1 cellular context compared by ENCODE assay signal in the genomic region with DNA sequence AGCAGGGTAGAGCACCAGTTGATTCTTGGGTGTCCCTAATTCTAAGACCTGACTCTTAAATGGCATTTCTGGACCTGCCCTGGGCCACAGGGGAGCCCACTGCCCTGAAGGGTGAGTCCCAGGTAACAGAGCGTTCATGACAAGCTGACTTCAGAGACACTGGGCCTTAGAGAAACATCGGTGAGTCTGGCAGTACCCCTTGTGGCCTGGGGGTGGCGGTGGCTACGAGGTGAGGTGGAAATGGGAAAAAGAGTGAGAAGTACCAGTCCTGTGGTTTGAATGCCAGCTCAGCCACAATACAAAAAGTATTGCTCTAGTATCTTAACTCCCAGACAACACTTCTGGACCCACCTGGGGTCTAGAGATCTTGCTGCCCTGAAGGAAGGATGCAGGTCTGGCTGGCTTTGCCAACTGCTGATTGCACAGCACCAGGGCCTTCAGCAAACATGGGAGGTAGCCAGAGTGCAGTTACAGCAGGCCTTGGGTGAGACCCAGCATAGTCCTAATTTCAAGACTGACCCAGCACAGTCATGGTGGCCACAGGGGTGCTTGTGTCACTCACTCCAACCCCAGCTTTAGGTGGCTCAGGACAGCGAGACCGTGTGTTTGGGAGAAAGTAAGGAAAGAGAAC.
A peak's percentile ranks its signal among the peaks of the same experiment; 100 is the strongest.
TF ChIP-seq lines count a peak whose summit lies in the region.

No MANE protein-coding gene starts in this region.

TF ChIP-seq in HepG2, 621 proteins besides CTCF, POLR2A, EP300 and RAD21 (continued from another document and continues in another):
- TF ChIP-seq, protein P1, sequence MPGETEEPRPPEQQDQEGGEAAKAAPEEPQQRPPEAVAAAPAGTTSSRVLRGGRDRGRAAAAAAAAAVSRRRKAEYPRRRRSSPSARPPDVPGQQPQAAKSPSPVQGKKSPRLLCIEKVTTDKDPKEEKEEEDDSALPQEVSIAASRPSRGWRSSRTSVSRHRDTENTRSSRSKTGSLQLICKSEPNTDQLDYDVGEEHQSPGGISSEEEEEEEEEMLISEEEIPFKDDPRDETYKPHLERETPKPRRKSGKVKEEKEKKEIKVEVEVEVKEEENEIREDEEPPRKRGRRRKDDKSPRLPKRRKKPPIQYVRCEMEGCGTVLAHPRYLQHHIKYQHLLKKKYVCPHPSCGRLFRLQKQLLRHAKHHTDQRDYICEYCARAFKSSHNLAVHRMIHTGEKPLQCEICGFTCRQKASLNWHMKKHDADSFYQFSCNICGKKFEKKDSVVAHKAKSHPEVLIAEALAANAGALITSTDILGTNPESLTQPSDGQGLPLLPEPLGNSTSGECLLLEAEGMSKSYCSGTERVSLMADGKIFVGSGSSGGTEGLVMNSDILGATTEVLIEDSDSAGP (CRISPR knock-in tag; IDR thresholded peaks at IDR 0.05; ENCODE audit: borderline replicate concordance), result no peak
- TF ChIP-seq MAF1 (CRISPR knock-in tag; IDR thresholded peaks at IDR 0.05; ENCODE audit: borderline replicate concordance), result no peak
- no peak for TF ChIP-seq SRSF9 (IDR thresholded peaks at IDR 0.05; ENCODE audit: borderline replicate concordance, insufficient read depth, low read depth, low read length, poor library complexity, severe bottlenecking)
- no peak for TF ChIP-seq CHCHD3 (CRISPR knock-in tag; IDR thresholded peaks at IDR 0.05)
- TF ChIP-seq, protein P2, sequence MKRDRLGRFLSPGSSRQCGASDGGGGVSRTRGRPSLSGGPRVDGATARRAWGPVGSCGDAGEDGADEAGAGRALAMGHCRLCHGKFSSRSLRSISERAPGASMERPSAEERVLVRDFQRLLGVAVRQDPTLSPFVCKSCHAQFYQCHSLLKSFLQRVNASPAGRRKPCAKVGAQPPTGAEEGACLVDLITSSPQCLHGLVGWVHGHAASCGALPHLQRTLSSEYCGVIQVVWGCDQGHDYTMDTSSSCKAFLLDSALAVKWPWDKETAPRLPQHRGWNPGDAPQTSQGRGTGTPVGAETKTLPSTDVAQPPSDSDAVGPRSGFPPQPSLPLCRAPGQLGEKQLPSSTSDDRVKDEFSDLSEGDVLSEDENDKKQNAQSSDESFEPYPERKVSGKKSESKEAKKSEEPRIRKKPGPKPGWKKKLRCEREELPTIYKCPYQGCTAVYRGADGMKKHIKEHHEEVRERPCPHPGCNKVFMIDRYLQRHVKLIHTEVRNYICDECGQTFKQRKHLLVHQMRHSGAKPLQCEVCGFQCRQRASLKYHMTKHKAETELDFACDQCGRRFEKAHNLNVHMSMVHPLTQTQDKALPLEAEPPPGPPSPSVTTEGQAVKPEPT (CRISPR knock-in tag; IDR thresholded peaks at IDR 0.05; ENCODE audit: low read depth), result no peak
- no peak for TF ChIP-seq KLF6 (CRISPR knock-in tag; IDR thresholded peaks at IDR 0.05)
- TF ChIP-seq ZBTB1 (CRISPR knock-in tag; IDR thresholded peaks at IDR 0.05; ENCODE audit: borderline replicate concordance), result no peak
- TF ChIP-seq, protein P3, sequence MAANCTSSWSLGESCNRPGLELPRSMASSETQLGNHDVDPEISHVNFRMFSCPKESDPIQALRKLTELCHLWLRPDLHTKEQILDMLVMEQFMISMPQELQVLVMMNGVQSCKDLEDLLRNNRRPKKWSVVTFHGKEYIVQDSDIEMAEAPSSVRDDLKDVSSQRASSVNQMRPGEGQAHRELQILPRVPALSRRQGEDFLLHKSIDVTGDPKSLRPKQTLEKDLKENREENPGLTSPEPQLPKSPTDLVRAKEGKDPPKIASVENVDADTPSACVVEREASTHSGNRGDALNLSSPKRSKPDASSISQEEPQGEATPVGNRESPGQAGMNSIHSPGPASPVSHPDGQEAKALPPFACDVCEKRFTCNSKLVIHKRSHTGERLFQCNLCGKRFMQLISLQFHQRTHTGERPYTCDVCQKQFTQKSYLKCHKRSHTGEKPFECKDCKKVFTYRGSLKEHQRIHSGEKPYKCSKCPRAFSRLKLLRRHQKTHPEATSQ (CRISPR knock-in tag; IDR thresholded peaks at IDR 0.05; ENCODE audit: borderline replicate concordance), result no peak
- TF ChIP-seq SMAD3 (CRISPR knock-in tag; IDR thresholded peaks at IDR 0.05), result no peak
- no peak for TF ChIP-seq BHLHE40 (IDR thresholded peaks at IDR 0.05; ENCODE audit: low read length)
- TF ChIP-seq THAP11 (CRISPR knock-in tag; IDR thresholded peaks at IDR 0.05), result peak; percentile 32; the same call in 1 of the 2 replicates
- no peak for TF ChIP-seq GPN1 (CRISPR knock-in tag; IDR thresholded peaks at IDR 0.05; ENCODE audit: borderline replicate concordance)
- TF ChIP-seq ZNF550 (CRISPR knock-in tag; IDR thresholded peaks at IDR 0.05; ENCODE audit: borderline replicate concordance), result no peak
- no peak for TF ChIP-seq ZBTB3 (CRISPR knock-in tag; IDR thresholded peaks at IDR 0.05; ENCODE audit: borderline replicate concordance, low read depth)
- TF ChIP-seq ZNF672 (CRISPR knock-in tag; IDR thresholded peaks at IDR 0.05), result no peak
- 0 out of 2 replicates have a peak, but pooled peaks have one; percentile 26 for TF ChIP-seq ZNF44 (CRISPR knock-in tag; IDR thresholded peaks at IDR 0.05)
- TF ChIP-seq HNRNPH1 (optimal IDR thresholded peaks at IDR 0.05; ENCODE audit: low read depth, low read length), result no peak
- TF ChIP-seq, protein P4, sequence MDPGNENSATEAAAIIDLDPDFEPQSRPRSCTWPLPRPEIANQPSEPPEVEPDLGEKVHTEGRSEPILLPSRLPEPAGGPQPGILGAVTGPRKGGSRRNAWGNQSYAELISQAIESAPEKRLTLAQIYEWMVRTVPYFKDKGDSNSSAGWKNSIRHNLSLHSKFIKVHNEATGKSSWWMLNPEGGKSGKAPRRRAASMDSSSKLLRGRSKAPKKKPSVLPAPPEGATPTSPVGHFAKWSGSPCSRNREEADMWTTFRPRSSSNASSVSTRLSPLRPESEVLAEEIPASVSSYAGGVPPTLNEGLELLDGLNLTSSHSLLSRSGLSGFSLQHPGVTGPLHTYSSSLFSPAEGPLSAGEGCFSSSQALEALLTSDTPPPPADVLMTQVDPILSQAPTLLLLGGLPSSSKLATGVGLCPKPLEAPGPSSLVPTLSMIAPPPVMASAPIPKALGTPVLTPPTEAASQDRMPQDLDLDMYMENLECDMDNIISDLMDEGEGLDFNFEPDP (CRISPR knock-in tag; conservative IDR thresholded peaks at IDR 0.05), result no peak
- TF ChIP-seq ZNF589 (CRISPR knock-in tag; conservative IDR thresholded peaks at IDR 0.05), result no peak
- no peak for TF ChIP-seq ZNF30 (CRISPR knock-in tag; IDR thresholded peaks at IDR 0.05)
- TF ChIP-seq ZNF331 (CRISPR knock-in tag; IDR thresholded peaks at IDR 0.05), result 0 out of 2 replicates have a peak, but pooled peaks have one; percentile 21
- TF ChIP-seq, protein P5, sequence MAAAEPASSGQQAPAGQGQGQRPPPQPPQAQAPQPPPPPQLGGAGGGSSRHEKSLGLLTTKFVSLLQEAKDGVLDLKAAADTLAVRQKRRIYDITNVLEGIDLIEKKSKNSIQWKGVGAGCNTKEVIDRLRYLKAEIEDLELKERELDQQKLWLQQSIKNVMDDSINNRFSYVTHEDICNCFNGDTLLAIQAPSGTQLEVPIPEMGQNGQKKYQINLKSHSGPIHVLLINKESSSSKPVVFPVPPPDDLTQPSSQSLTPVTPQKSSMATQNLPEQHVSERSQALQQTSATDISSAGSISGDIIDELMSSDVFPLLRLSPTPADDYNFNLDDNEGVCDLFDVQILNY (CRISPR knock-in tag; conservative IDR thresholded peaks at IDR 0.05), result no peak
- no peak for TF ChIP-seq ZNF891 (CRISPR knock-in tag; IDR thresholded peaks at IDR 0.05)
- no peak for TF ChIP-seq ISX (CRISPR knock-in tag; conservative IDR thresholded peaks at IDR 0.05)
- no peak for TF ChIP-seq MAZ (IDR thresholded peaks at IDR 0.05; ENCODE audit: borderline replicate concordance, low read depth, low read length)
- peak; percentile 30; the same call in 1 of the 2 replicates for TF ChIP-seq MAZ (CRISPR knock-in tag; IDR thresholded peaks at IDR 0.05; ENCODE audit: low read depth)
- no peak for TF ChIP-seq PLRG1 (conservative IDR thresholded peaks at IDR 0.05)
- TF ChIP-seq, protein P6, sequence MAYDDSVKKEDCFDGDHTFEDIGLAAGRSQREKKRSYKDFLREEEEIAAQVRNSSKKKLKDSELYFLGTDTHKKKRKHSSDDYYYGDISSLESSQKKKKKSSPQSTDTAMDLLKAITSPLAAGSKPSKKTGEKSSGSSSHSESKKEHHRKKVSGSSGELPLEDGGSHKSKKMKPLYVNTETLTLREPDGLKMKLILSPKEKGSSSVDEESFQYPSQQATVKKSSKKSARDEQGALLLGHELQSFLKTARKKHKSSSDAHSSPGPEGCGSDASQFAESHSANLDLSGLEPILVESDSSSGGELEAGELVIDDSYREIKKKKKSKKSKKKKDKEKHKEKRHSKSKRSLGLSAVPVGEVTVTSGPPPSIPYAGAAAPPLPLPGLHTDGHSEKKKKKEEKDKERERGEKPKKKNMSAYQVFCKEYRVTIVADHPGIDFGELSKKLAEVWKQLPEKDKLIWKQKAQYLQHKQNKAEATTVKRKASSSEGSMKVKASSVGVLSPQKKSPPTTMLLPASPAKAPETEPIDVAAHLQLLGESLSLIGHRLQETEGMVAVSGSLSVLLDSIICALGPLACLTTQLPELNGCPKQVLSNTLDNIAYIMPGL (CRISPR knock-in tag; IDR thresholded peaks at IDR 0.05; ENCODE audit: borderline replicate concordance in 1 of 2, low read depth in 1 of 2), result 0 out of 4 replicates have a peak, but pooled peaks of 1 of the 2 experiments have one; percentile 30
- TF ChIP-seq NFYC (CRISPR knock-in tag; IDR thresholded peaks at IDR 0.05), result no peak
- TF ChIP-seq, protein P7, sequence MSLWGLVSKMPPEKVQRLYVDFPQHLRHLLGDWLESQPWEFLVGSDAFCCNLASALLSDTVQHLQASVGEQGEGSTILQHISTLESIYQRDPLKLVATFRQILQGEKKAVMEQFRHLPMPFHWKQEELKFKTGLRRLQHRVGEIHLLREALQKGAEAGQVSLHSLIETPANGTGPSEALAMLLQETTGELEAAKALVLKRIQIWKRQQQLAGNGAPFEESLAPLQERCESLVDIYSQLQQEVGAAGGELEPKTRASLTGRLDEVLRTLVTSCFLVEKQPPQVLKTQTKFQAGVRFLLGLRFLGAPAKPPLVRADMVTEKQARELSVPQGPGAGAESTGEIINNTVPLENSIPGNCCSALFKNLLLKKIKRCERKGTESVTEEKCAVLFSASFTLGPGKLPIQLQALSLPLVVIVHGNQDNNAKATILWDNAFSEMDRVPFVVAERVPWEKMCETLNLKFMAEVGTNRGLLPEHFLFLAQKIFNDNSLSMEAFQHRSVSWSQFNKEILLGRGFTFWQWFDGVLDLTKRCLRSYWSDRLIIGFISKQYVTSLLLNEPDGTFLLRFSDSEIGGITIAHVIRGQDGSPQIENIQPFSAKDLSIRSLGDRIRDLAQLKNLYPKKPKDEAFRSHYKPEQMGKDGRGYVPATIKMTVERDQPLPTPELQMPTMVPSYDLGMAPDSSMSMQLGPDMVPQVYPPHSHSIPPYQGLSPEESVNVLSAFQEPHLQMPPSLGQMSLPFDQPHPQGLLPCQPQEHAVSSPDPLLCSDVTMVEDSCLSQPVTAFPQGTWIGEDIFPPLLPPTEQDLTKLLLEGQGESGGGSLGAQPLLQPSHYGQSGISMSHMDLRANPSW (CRISPR knock-in tag; IDR thresholded peaks at IDR 0.05; ENCODE audit: borderline replicate concordance), result no peak
- TF ChIP-seq, protein P8, sequence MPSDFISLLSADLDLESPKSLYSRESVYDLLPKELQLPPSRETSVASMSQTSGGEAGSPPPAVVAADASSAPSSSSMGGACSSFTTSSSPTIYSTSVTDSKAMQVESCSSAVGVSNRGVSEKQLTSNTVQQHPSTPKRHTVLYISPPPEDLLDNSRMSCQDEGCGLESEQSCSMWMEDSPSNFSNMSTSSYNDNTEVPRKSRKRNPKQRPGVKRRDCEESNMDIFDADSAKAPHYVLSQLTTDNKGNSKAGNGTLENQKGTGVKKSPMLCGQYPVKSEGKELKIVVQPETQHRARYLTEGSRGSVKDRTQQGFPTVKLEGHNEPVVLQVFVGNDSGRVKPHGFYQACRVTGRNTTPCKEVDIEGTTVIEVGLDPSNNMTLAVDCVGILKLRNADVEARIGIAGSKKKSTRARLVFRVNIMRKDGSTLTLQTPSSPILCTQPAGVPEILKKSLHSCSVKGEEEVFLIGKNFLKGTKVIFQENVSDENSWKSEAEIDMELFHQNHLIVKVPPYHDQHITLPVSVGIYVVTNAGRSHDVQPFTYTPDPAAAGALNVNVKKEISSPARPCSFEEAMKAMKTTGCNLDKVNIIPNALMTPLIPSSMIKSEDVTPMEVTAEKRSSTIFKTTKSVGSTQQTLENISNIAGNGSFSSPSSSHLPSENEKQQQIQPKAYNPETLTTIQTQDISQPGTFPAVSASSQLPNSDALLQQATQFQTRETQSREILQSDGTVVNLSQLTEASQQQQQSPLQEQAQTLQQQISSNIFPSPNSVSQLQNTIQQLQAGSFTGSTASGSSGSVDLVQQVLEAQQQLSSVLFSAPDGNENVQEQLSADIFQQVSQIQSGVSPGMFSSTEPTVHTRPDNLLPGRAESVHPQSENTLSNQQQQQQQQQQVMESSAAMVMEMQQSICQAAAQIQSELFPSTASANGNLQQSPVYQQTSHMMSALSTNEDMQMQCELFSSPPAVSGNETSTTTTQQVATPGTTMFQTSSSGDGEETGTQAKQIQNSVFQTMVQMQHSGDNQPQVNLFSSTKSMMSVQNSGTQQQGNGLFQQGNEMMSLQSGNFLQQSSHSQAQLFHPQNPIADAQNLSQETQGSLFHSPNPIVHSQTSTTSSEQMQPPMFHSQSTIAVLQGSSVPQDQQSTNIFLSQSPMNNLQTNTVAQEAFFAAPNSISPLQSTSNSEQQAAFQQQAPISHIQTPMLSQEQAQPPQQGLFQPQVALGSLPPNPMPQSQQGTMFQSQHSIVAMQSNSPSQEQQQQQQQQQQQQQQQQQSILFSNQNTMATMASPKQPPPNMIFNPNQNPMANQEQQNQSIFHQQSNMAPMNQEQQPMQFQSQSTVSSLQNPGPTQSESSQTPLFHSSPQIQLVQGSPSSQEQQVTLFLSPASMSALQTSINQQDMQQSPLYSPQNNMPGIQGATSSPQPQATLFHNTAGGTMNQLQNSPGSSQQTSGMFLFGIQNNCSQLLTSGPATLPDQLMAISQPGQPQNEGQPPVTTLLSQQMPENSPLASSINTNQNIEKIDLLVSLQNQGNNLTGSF (CRISPR knock-in tag; IDR thresholded peaks at IDR 0.05), result no peak
- TF ChIP-seq MAFG (CRISPR knock-in tag; IDR thresholded peaks at IDR 0.05), result no peak
- no peak for TF ChIP-seq ZNF773 (CRISPR knock-in tag; IDR thresholded peaks at IDR 0.05; ENCODE audit: borderline replicate concordance)
- no peak for TF ChIP-seq ZNF720 (CRISPR knock-in tag; IDR thresholded peaks at IDR 0.05)
- TF ChIP-seq PCBP2 (optimal IDR thresholded peaks at IDR 0.05; ENCODE audit: low read depth, low read length, poor library complexity, severe bottlenecking), result no peak
- no peak for TF ChIP-seq ZFP90 (CRISPR knock-in tag; IDR thresholded peaks at IDR 0.05; ENCODE audit: borderline replicate concordance)
- no peak for TF ChIP-seq NFYB (CRISPR knock-in tag; IDR thresholded peaks at IDR 0.05)
- TF ChIP-seq ZNF83 (CRISPR knock-in tag; IDR thresholded peaks at IDR 0.05; ENCODE audit: borderline replicate concordance), result no peak
